ENCODE assay signal across 1 cellular context in genomic region chr15:74997161-74997942, GRCh38.
TF ChIP-seq lines count a peak whose summit lies in the region.

No MANE protein-coding gene starts in this region.

TF ChIP-seq in WTC11, 78 proteins besides CTCF, POLR2A, EP300 and RAD21 (continued from another document):
- TF ChIP-seq, protein P1, sequence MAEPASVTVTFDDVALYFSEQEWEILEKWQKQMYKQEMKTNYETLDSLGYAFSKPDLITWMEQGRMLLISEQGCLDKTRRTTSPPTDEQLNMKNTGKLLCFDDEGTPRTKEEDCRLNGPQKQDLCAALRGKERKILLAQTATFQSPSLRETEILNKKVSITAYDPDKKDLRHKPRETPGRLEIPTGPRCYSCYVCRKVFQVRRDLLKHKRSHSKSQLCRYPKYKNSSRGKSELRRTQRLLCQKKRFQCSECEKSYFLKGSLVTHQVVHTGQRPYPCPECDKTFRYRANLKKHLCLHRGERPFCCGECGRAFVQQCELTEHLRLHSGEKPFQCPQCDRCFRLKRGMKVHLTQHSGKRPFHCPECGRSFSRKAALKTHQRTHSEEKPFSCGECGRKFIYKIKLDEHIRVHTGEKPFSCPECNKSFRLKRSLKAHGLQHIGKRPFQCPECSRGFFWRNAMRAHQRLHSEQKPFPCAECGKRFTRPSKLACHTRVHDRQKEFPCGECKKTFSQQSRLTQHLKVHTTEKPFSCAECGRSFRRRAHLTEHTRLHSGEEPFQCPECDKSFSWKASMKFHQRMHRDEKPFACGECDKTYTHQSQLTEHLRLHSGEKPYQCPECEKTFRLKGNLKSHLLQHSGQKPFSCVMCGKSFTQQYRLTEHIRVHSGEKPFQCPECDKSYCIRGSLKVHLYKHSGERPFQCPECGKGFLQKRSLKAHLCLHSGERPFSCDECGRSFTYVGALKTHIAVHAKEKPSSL (CRISPR knock-in tag; conservative IDR thresholded peaks at IDR 0.05) = no peak
- TF ChIP-seq NFATC4 (CRISPR knock-in tag; IDR thresholded peaks at IDR 0.05) = no peak
- TF ChIP-seq OVOL2 (CRISPR knock-in tag; IDR thresholded peaks at IDR 0.05; ENCODE audit: borderline replicate concordance) = no peak
- TF ChIP-seq USF1 (CRISPR knock-in tag; IDR thresholded peaks at IDR 0.05) = no peak
- TF ChIP-seq E2F4 (CRISPR knock-in tag; IDR thresholded peaks at IDR 0.05; ENCODE audit: borderline replicate concordance, low read depth) = no peak
- TF ChIP-seq, protein P2, sequence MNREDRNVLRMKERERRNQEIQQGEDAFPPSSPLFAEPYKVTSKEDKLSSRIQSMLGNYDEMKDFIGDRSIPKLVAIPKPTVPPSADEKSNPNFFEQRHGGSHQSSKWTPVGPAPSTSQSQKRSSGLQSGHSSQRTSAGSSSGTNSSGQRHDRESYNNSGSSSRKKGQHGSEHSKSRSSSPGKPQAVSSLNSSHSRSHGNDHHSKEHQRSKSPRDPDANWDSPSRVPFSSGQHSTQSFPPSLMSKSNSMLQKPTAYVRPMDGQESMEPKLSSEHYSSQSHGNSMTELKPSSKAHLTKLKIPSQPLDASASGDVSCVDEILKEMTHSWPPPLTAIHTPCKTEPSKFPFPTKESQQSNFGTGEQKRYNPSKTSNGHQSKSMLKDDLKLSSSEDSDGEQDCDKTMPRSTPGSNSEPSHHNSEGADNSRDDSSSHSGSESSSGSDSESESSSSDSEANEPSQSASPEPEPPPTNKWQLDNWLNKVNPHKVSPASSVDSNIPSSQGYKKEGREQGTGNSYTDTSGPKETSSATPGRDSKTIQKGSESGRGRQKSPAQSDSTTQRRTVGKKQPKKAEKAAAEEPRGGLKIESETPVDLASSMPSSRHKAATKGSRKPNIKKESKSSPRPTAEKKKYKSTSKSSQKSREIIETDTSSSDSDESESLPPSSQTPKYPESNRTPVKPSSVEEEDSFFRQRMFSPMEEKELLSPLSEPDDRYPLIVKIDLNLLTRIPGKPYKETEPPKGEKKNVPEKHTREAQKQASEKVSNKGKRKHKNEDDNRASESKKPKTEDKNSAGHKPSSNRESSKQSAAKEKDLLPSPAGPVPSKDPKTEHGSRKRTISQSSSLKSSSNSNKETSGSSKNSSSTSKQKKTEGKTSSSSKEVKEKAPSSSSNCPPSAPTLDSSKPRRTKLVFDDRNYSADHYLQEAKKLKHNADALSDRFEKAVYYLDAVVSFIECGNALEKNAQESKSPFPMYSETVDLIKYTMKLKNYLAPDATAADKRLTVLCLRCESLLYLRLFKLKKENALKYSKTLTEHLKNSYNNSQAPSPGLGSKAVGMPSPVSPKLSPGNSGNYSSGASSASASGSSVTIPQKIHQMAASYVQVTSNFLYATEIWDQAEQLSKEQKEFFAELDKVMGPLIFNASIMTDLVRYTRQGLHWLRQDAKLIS (CRISPR knock-in tag; IDR thresholded peaks at IDR 0.05; ENCODE audit: borderline replicate concordance) = no peak
- TF ChIP-seq, protein P3, sequence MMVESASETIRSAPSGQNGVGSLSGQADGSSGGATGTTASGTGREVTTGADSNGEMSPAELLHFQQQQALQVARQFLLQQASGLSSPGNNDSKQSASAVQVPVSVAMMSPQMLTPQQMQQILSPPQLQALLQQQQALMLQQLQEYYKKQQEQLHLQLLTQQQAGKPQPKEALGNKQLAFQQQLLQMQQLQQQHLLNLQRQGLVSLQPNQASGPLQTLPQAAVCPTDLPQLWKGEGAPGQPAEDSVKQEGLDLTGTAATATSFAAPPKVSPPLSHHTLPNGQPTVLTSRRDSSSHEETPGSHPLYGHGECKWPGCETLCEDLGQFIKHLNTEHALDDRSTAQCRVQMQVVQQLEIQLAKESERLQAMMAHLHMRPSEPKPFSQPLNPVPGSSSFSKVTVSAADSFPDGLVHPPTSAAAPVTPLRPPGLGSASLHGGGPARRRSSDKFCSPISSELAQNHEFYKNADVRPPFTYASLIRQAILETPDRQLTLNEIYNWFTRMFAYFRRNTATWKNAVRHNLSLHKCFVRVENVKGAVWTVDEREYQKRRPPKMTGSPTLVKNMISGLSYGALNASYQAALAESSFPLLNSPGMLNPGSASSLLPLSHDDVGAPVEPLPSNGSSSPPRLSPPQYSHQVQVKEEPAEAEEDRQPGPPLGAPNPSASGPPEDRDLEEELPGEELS (CRISPR knock-in tag; IDR thresholded peaks at IDR 0.05) = no peak
- no peak for TF ChIP-seq ZBTB21 (CRISPR knock-in tag; IDR thresholded peaks at IDR 0.05; ENCODE audit: borderline replicate concordance)
